ENCODE assay signal across 9 cellular contexts in the genomic region with DNA sequence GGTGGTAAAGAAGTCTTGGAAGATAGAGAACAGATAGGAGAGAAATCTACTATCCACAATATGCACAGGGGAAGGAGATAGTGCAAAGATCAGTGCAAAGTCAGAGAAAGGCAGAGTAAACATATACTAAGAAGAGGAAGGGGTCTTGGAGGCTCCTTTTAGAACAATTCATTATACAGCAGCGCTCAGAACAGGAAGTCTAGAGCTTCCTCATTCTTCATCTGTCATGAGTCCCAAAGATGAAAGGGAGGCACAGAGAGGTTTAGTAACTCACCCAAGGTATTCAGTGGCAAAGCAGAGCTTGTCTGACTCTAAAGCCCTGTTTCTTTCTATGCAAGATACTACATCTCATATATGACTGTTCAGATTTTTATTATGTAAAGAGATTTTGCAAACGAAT. TPM values are rescaled to one million over a fixed set of nuclear protein-coding genes. Genes with fewer than 3 reads are reported as not detected.
DNase-seq lines count a peak whose midpoint lies in the region; ATAC-seq and TF ChIP-seq lines count a peak whose summit lies in the region.
"Had no signal": no experiment of that assay in that cellular context is flagged by ENCODE, and none has a peak within 500 bp of the region (broad histone marks: within the 10 kb centered on the region; RNA-seq: fewer than 3 reads in every experiment).

No MANE protein-coding gene starts in this region.

- no TSS peak for BruUV-seq in PC-9 (replicated peaks; lab: Mats Ljungman, UMichigan)

- H3F3A ChIP-seq in PC-9 (ENCODE audit: insufficient read depth, low read depth) = peaks cover 10% of the 10 kb centered on the region; the same call in 1 of the 2 replicates

- H3K79me2 ChIP-seq in PC-9 (ENCODE audit: low read depth) = no peaks in the 10 kb centered on the region

- no peaks in the 10 kb centered on the region for H3K9me3 Mint-ChIP-seq in activated T-helper 2 cell treated with anti-CD3 and anti-CD28 coated beads, Interferon-gamma antibody, Interleukin-2, Interleukin-4, amounts not matched to agents 10 μg/mL and 5 μg/mL and 100 μg/mL, durations not matched to agents 14 hours and 24 hours and 36 hours

- TF ChIP-seq CTCF in left lung (IDR thresholded peaks at IDR 0.05) (no peak), PC-9 (conservative IDR thresholded peaks at IDR 0.05) (no peak)

- ATAC-seq in HG03103 (IDR thresholded peaks at IDR 0.05; ENCODE audit: low read depth, unreplicated experiment) = peak; percentile 48
- peak; percentile 31 for ATAC-seq in left lung

- H3K4me1 Mint-ChIP-seq in activated T-helper 2 cell treated with anti-CD3 and anti-CD28 coated beads, Interferon-gamma antibody, Interleukin-2, Interleukin-4, amounts not matched to agents 10 μg/mL and 5 μg/mL and 100 μg/mL, durations not matched to agents 14 hours and 24 hours and 36 hours (ENCODE audit: low read depth) = peaks cover 62% of the 10 kb centered on the region

- CTCF ChIA-PET in PC-9 (lab: Charles Lee) = no interaction called here

- H3K27me3 ChIP-seq in left lung (no peaks in the 10 kb centered on the region), PC-9 (ENCODE audit: insufficient read depth, low read depth) (no peaks in the 10 kb centered on the region)

- H3K36me3 ChIP-seq in left lung = peaks cover 0 to 35% of the 10 kb centered on the region in 2 donors
- no peaks in the 10 kb centered on the region for H3K36me3 ChIP-seq in PC-9 (ENCODE audit: low read depth)

- intact Hi-C loops in activated T-helper 2 cell treated with anti-CD3 and anti-CD28 coated beads, Interferon-gamma antibody, Interleukin-2, Interleukin-4, amounts not matched to agents 10 μg/mL and 5 μg/mL and 100 μg/mL, durations not matched to agents 14 hours and 24 hours and 36 hours (cut with micrococcal nuclease) = loop anchor here (5.0 kb wide), 1 partner anchor 34 kb away; no protein-coding TSS in a partner anchor
- intact Hi-C loops in left lung (cut with DNase I) = no loop called here
- intact Hi-C loops in PC-9 (cut with micrococcal nuclease; ENCODE audit: unreplicated experiment) = no loop called here

- peaks cover 62% of the 10 kb centered on the region for H3K36me3 Mint-ChIP-seq in activated T-helper 2 cell treated with anti-CD3 and anti-CD28 coated beads, Interferon-gamma antibody, Interleukin-2, Interleukin-4, amounts not matched to agents 10 μg/mL and 5 μg/mL and 100 μg/mL, durations not matched to agents 14 hours and 24 hours and 36 hours (ENCODE audit: low read depth)

- H3K27me3 Mint-ChIP-seq in activated T-helper 2 cell treated with anti-CD3 and anti-CD28 coated beads, Interferon-gamma antibody, Interleukin-2, Interleukin-4, amounts not matched to agents 10 μg/mL and 5 μg/mL and 100 μg/mL, durations not matched to agents 14 hours and 24 hours and 36 hours (ENCODE audit: low read depth) = no peaks in the 10 kb centered on the region

- POLR2A ChIA-PET in PC-9 (lab: Charles Lee; ENCODE audit: unreplicated experiment) = no interaction called here

- H3K27ac ChIP-seq in left lung = peak overlapping the region in 1 of 2 donors; percentile 88
- H3K27ac ChIP-seq in PC-9 = no peak overlapping the region

- no peaks in the 10 kb centered on the region for H4K20me1 ChIP-seq in PC-9 (ENCODE audit: insufficient read depth)

- peak overlapping the region; percentile 97 for H3K4me3 Mint-ChIP-seq in activated T-helper 2 cell treated with anti-CD3 and anti-CD28 coated beads, Interferon-gamma antibody, Interleukin-2, Interleukin-4, amounts not matched to agents 10 μg/mL and 5 μg/mL and 100 μg/mL, durations not matched to agents 14 hours and 24 hours and 36 hours (ENCODE audit: low read depth)

- H3K4me1 ChIP-seq in left lung (peaks cover 0 to 46% of the 10 kb centered on the region in 2 donors), PC-9 (replicated peaks; ENCODE audit: insufficient read depth) (peaks cover 29% of the 10 kb centered on the region)

- no peak overlapping the region for H2AFZ ChIP-seq in PC-9

- DNase-seq in AML-193 (lab: John Stamatoyannopoulos, UW) (peak; percentile 68 to 70), left lung (no peak), NCI-H2081 treated with DMSO at 0.1 percent for 48 hours (lab: John Stamatoyannopoulos, UW) (no peak), NCI-H82 treated with DMSO at 0.1 percent for 48 hours (lab: John Stamatoyannopoulos, UW; ENCODE audit: unreplicated experiment) (no peak), PC-9 (no peak), DMS53 treated with DMSO at 0.1 percent for 48 hours (lab: John Stamatoyannopoulos, UW; ENCODE audit: unreplicated experiment) (no peak)
- DNase-seq in activated T-helper 2 cell treated with anti-CD3 and anti-CD28 coated beads, Interferon-gamma antibody, Interleukin-2, Interleukin-4, amounts not matched to agents 10 μg/mL and 5 μg/mL and 100 μg/mL, durations not matched to agents 14 hours and 24 hours and 36 hours (ENCODE audit: low spot score) = no peak
- DNase-seq: DMS 273 treated with DMSO at 0.1 percent for 48 hours had no signal

- no peaks in the 10 kb centered on the region for H3K9me2 ChIP-seq in PC-9 (ENCODE audit: insufficient read depth)

- H3K27ac Mint-ChIP-seq in activated T-helper 2 cell treated with anti-CD3 and anti-CD28 coated beads, Interferon-gamma antibody, Interleukin-2, Interleukin-4, amounts not matched to agents 10 μg/mL and 5 μg/mL and 100 μg/mL, durations not matched to agents 14 hours and 24 hours and 36 hours = peak overlapping the region; percentile 47

- H3K9me3 ChIP-seq in left lung (no peaks in the 10 kb centered on the region), PC-9 (ENCODE audit: insufficient read depth, low read depth) (no peaks in the 10 kb centered on the region)

- H3K4me3 ChIP-seq in left lung = peak overlapping the region in 1 of 2 donors; percentile 82
- H3K4me3 ChIP-seq in PC-9 = no peak overlapping the region

- no peak overlapping the region for H3K4me2 ChIP-seq in PC-9

RNA-seq across cellular contexts. Expression of gene SP110, which starts 1.4 kb away (rescaled TPM):
- total RNA-seq in activated T-helper 2 cell treated with anti-CD3 and anti-CD28 coated beads, Interferon-gamma antibody, Interleukin-2, Interleukin-4, amounts not matched to agents 10 μg/mL and 5 μg/mL and 100 μg/mL, durations not matched to agents 14 hours and 24 hours and 36 hours = 114 and 121 TPM in 2 replicates
- total RNA-seq in left lung (10 to 100 TPM; 22.9 to 37.8 TPM), PC-9 (2021) (6.8 and 10.5 TPM in 2 replicates)

RNA-seq across cellular contexts. Expression of gene SP140, which starts 7.1 kb away (rescaled TPM):
- 316 and 317 TPM in 2 replicates for total RNA-seq in activated T-helper 2 cell treated with anti-CD3 and anti-CD28 coated beads, Interferon-gamma antibody, Interleukin-2, Interleukin-4, amounts not matched to agents 10 μg/mL and 5 μg/mL and 100 μg/mL, durations not matched to agents 14 hours and 24 hours and 36 hours
- 1 to 10 TPM; 3.2 to 4.8 TPM for total RNA-seq in left lung
- 0.58 and 0.83 TPM in 2 replicates for total RNA-seq in PC-9 (2021)

Comparison
In these comparisons a context has a peak if more than half of its experiments do, and no peak if none do; other contexts are left out.
1. DNase-seq: peak in AML-193 (2 of 2); none in activated T-helper 2 cell treated with anti-CD3 and anti-CD28 coated beads, Interferon-gamma antibody, Interleukin-2, Interleukin-4, amounts not matched to agents 10 μg/mL and 5 μg/mL and 100 μg/mL, durations not matched to agents 14 hours and 24 hours and 36 hours (single experiment), left lung (0 of 2), NCI-H2081 treated with DMSO at 0.1 percent for 48 hours (single experiment), NCI-H82 treated with DMSO at 0.1 percent for 48 hours (single experiment), PC-9 (0 of 2) and DMS53 treated with DMSO at 0.1 percent for 48 hours (single experiment).
2. RNA of gene SP140, which starts 7.1 kb away (total RNA-seq): 316 to 317 TPM in activated T-helper 2 cell treated with anti-CD3 and anti-CD28 coated beads, Interferon-gamma antibody, Interleukin-2, Interleukin-4, amounts not matched to agents 10 μg/mL and 5 μg/mL and 100 μg/mL, durations not matched to agents 14 hours and 24 hours and 36 hours; 3.2 to 4.8 TPM in left lung and 0.58 to 0.83 TPM in PC-9; every median in the first group is over 10 times any median in the second.